14 cellular contexts compared by ENCODE assay signal in genomic region chr19:58129284-58129683, GRCh38. TPM values are rescaled to one million over a fixed set of nuclear protein-coding genes. Genes with fewer than 3 reads are reported as not detected.
DNase-seq lines count a peak whose midpoint lies in the region; ATAC-seq, FAIRE-seq and TF ChIP-seq lines count a peak whose summit lies in the region.
"Had no signal": no experiment of that assay in that cellular context is flagged by ENCODE, and none has a peak within 500 bp of the region (broad histone marks: within the 10 kb centered on the region; RNA-seq: fewer than 3 reads in every experiment).

No MANE protein-coding gene starts in this region.

- no peak for TF ChIP-seq POLR2A in A549 (IDR thresholded peaks at IDR 0.05; ENCODE audit: low read length)

- H3K27ac ChIP-seq in A549 (no peak overlapping the region), HUES6 (ENCODE audit: low read depth, low read length) (no peak overlapping the region), iPS-18a (ENCODE audit: low read length) (no peak overlapping the region)

- H3K27me3 Mint-ChIP-seq in progenitor cell of endocrine pancreas, result no peaks in the 10 kb centered on the region
- H3K27me3 Mint-ChIP-seq: CD4-positive, alpha-beta memory T cell had no signal

- H3K27ac Mint-ChIP-seq in progenitor cell of endocrine pancreas, result peak overlapping the region; percentile 45
- H3K27ac Mint-ChIP-seq: CD4-positive, alpha-beta memory T cell had no signal

- ATAC-seq in A549 (no peak), HG03432 (IDR thresholded peaks at IDR 0.05; ENCODE audit: unreplicated experiment) (no peak)

- peaks cover 72% of the 10 kb centered on the region for H3K9me3 Mint-ChIP-seq in progenitor cell of endocrine pancreas (ENCODE audit: low read depth)

- no peak for DNase-seq in A549 (ENCODE audit: low read depth in 1 of 2, low spot score in 1 of 2)
- DNase-seq in progenitor cell of endocrine pancreas (ENCODE audit: low spot score, unreplicated experiment), result no peak
- no peak for DNase-seq in SKM-1 treated with dmso at 0.1 percent for 144 hours (lab: John Stamatoyannopoulos, UW; ENCODE audit: unreplicated experiment)
- DNase-seq in foreskin fibroblast, result no peak
- DNase-seq in activated CD4-positive, CD25-positive, alpha-beta regulatory T cell (lab: John Stamatoyannopoulos, UW), result no peak
- DNase-seq: CD4-positive, alpha-beta memory T cell; GF-D8; NCI-H1436 treated with DMSO at 0.1 percent for 48 hours; NCI-H226 had no signal

- H3K4me1 ChIP-seq in A549 (no peaks in the 10 kb centered on the region), HUES6 (ENCODE audit: control insufficient read depth, insufficient read depth, low read length) (no peaks in the 10 kb centered on the region), iPS-18a (ENCODE audit: control insufficient read depth, low read depth, low read length) (no peaks in the 10 kb centered on the region)
- H3K4me1 ChIP-seq: HAP-1 had no signal

- POLR2A ChIA-PET in A549 (lab: Yijun Ruan, JAX), result interaction anchor here (0.5 kb wide), 1 partner anchor 107 kb away, joined by 3 read pairs; no protein-coding TSS in a partner anchor

- H3K4me2 ChIP-seq in A549, result no peak overlapping the region

- no peak overlapping the region for H3K4me3 ChIP-seq in A549
- 0 out of 2 replicates have a peak overlapping the region, but pooled peaks have one; percentile 15 for H3K4me3 ChIP-seq in HUES6 (ENCODE audit: low read depth, low read length)
- peak overlapping the region; percentile 11 for H3K4me3 ChIP-seq in iPS-18a (ENCODE audit: low read length)
- no peak overlapping the region for H3K4me3 ChIP-seq in foreskin fibroblast (ENCODE audit: low read depth in 1 of 2, low read length in 2 of 2)
- H3K4me3 ChIP-seq: HAP-1 had no signal

- TF ChIP-seq CTCF in A549 (IDR thresholded peaks at IDR 0.05) (no peak), progenitor cell of endocrine pancreas (IDR thresholded peaks at IDR 0.05; ENCODE audit: unreplicated experiment) (no peak), foreskin fibroblast (IDR thresholded peaks at IDR 0.05; ENCODE audit: low read depth, low read length) (no peak)

- no peak for FAIRE-seq in A549 (lab: Jason Lieb, UNC)
- FAIRE-seq: GM19239 had no signal

- H3K27me3 ChIP-seq in HUES6 (ENCODE audit: control insufficient read depth, insufficient read depth, low read length) (no peaks in the 10 kb centered on the region), iPS-18a (ENCODE audit: control insufficient read depth, insufficient read depth, low read length) (no peaks in the 10 kb centered on the region)

- WGBS in A549 (ENCODE audit: missing lambda C conversion rate), result 50% methylated on average over 3 of the region's 3 CpGs

- no peak overlapping the region for H3K4me3 Mint-ChIP-seq in progenitor cell of endocrine pancreas (ENCODE audit: low read depth)
- H3K4me3 Mint-ChIP-seq: CD4-positive, alpha-beta memory T cell had no signal

- peaks cover 51% of the 10 kb centered on the region for H3K36me3 ChIP-seq in HUES6 (ENCODE audit: control insufficient read depth, insufficient read depth, low read length)
- peaks cover 45% of the 10 kb centered on the region for H3K36me3 ChIP-seq in iPS-18a (ENCODE audit: control insufficient read depth, low read depth, low read length)
- H3K36me3 ChIP-seq: HAP-1 had no signal

- no peak overlapping the region for H3K9ac ChIP-seq in HUES6 (ENCODE audit: low read length)
- no peak overlapping the region for H3K9ac ChIP-seq in iPS-18a (ENCODE audit: low read length)

- peaks cover 84% of the 10 kb centered on the region for H3K36me3 Mint-ChIP-seq in progenitor cell of endocrine pancreas (ENCODE audit: insufficient read depth)

- peaks cover 97% of the 10 kb centered on the region for H3K9me3 ChIP-seq in A549
- H3K9me3 ChIP-seq in HUES6 (ENCODE audit: control insufficient read depth, insufficient read depth, low read depth, low read length), result peaks cover 92% of the 10 kb centered on the region
- peaks cover 83% of the 10 kb centered on the region for H3K9me3 ChIP-seq in iPS-18a (ENCODE audit: control insufficient read depth, low read depth, low read length)

- TF ChIP-seq EP300 in A549 (IDR thresholded peaks at IDR 0.05), result no peak

- H3K4me1 Mint-ChIP-seq in progenitor cell of endocrine pancreas (ENCODE audit: low read depth), result no peaks in the 10 kb centered on the region

- CTCF ChIA-PET in A549 (lab: Yijun Ruan, JAX), result no interaction called here

- no peak for TF ChIP-seq RAD21 in A549 (conservative IDR thresholded peaks at IDR 0.05 in 1 of 2, IDR thresholded peaks at IDR 0.05 in 1 of 2)

TF ChIP-seq in A549, 52 proteins besides CTCF, POLR2A, EP300 and RAD21:
- TF ChIP-seq EHF (CRISPR knock-in tag; IDR thresholded peaks at IDR 0.05) (no peak), ZFP36 (IDR thresholded peaks at IDR 0.05; ENCODE audit: borderline replicate concordance, partially characterized antibody) (no peak), MAFK (IDR thresholded peaks at IDR 0.05; ENCODE audit: partially characterized antibody) (peak; percentile 49)

RNA-seq across cellular contexts. Expression of gene ZNF329, which starts 21.3 kb away (rescaled TPM):
- 5.7 and 6.2 TPM in 2 replicates for polyA plus RNA-seq in A549 (2011; rRNA removed)
- 1.1 and 1.3 TPM in 2 replicates for polyA plus RNA-seq in A549 (2012; cell fraction: cytosol; rRNA removed)
- polyA plus RNA-seq in A549 (2012; cell fraction: nucleus; rRNA removed), result 0.89 and 0.98 TPM in 2 replicates
- 2.7 to 2.8 TPM (median 2.8 TPM) in 3 replicates for polyA plus RNA-seq in A549 (2017; fragmentation: RNase III; extraction: RNeasy Plus Mini Kit Qiagen cat#74134 plus additional on column Dnase treatment)
- polyA minus RNA-seq in A549 (2011; rRNA and poly(A)+ RNA removed), result 6.1 and 7.0 TPM in 2 replicates
- 15.3 and 17.0 TPM in 2 replicates for total RNA-seq in progenitor cell of endocrine pancreas

RNA-seq across cellular contexts. Expression of gene ZSCAN18, which starts 31.3 kb away (rescaled TPM):
- 2.2 and 2.9 TPM in 2 replicates for polyA plus RNA-seq in A549 (2011; rRNA removed)
- 1.8 and 3.1 TPM in 2 replicates for polyA plus RNA-seq in A549 (2012; cell fraction: cytosol; rRNA removed)
- 4.8 and 7.1 TPM in 2 replicates for polyA plus RNA-seq in A549 (2012; cell fraction: nucleus; rRNA removed)
- polyA plus RNA-seq in A549 (2017; fragmentation: RNase III; extraction: RNeasy Plus Mini Kit Qiagen cat#74134 plus additional on column Dnase treatment), result 2.3 to 3.3 TPM (median 2.6 TPM) in 3 replicates
- polyA minus RNA-seq in A549 (2011; rRNA and poly(A)+ RNA removed), result 1.9 and 2.2 TPM in 2 replicates
- total RNA-seq in progenitor cell of endocrine pancreas, result 111 and 118 TPM in 2 replicates

RNA-seq across cellular contexts. Expression of gene ZNF274, which starts 53.6 kb away (rescaled TPM):
- 27.3 and 28.7 TPM in 2 replicates for polyA plus RNA-seq in A549 (2011; rRNA removed)
- polyA plus RNA-seq in A549 (2012; cell fraction: cytosol; rRNA removed), result 14.7 and 16.0 TPM in 2 replicates
- 24.5 and 27.4 TPM in 2 replicates for polyA plus RNA-seq in A549 (2012; cell fraction: nucleus; rRNA removed)
- 15.8 to 18.8 TPM (median 18.3 TPM) in 3 replicates for polyA plus RNA-seq in A549 (2017; fragmentation: RNase III; extraction: RNeasy Plus Mini Kit Qiagen cat#74134 plus additional on column Dnase treatment)
- 34.8 and 37.4 TPM in 2 replicates for polyA minus RNA-seq in A549 (2011; rRNA and poly(A)+ RNA removed)
- total RNA-seq in progenitor cell of endocrine pancreas, result 26.1 and 29.0 TPM in 2 replicates

Comparison
In these comparisons a context has a peak if more than half of its experiments do, and no peak if none do; other contexts are left out.
1. H3K4me3 ChIP-seq: peak in HUES6 (single experiment) and iPS-18a (single experiment); none in A549 (single experiment) and foreskin fibroblast (0 of 2).